In genomic region chr1:228109073-228109961, GRCh38 we compare ENCODE assay signal across 8 cellular contexts. TPM values are rescaled to one million over a fixed set of nuclear protein-coding genes. Genes with fewer than 3 reads are reported as not detected.
DNase-seq lines count a peak whose midpoint lies in the region; ATAC-seq and TF ChIP-seq lines count a peak whose summit lies in the region.

TSS of gene MRPL55 (minus strand) at chr1:228109299. CDS start at chr1:228108260, 1,039 bp downstream.

- POLR2A ChIA-PET in activated CD4-positive, alpha-beta memory T cell treated with anti-CD3 and anti-CD28 coated beads for 36 hours (lab: Charles Lee): interaction anchor here (1.1 to 1.4 kb wide), 4 partner anchors 27 to 355 kb away, joined by 3 to 4 read pairs (median 3); partner anchors contain the start of gene ARF1

- CTCF ChIA-PET in activated CD4-positive, alpha-beta memory T cell treated with anti-CD3 and anti-CD28 coated beads for 36 hours (lab: Charles Lee): interaction anchor here (0.6 to 1.4 kb wide), 4 partner anchors 22 to 110 kb away, joined by 3 to 11 read pairs (median 3); no protein-coding TSS in a partner anchor

- peak; percentile 95 for ATAC-seq in CD4-positive, CD25-positive, alpha-beta regulatory T cell (ENCODE audit: low read depth in 2 of 2)
- peak; percentile 91 for ATAC-seq in GM19452 (IDR thresholded peaks at IDR 0.05; ENCODE audit: unreplicated experiment)

- peak within 1 kb of the TSS; percentile 84 for H3K27ac ChIP-seq in CD4-positive, CD25-positive, alpha-beta regulatory T cell (ENCODE audit: insufficient read depth, low read length, poor library complexity, severe bottlenecking)
- H3K27ac ChIP-seq in dorsolateral prefrontal cortex: peak within 1 kb of the TSS; percentile 58 to 98 (median 88)

- H3K4me1 Mint-ChIP-seq in CD4-positive, CD25-positive, alpha-beta regulatory T cell: peaks cover 0 to 43% (median 13%) of the 10 kb centered on the region in 4 donors
- peaks cover 25% of the 10 kb centered on the region for H3K4me1 Mint-ChIP-seq in activated CD4-positive, alpha-beta memory T cell treated with anti-CD3 and anti-CD28 coated beads for 36 hours (ENCODE audit: low read depth)

- H3K36me3 Mint-ChIP-seq in CD4-positive, CD25-positive, alpha-beta regulatory T cell: peaks cover 8% of the 10 kb centered on the region
- H3K36me3 Mint-ChIP-seq in activated CD4-positive, alpha-beta memory T cell treated with anti-CD3 and anti-CD28 coated beads for 36 hours: peaks cover 10% of the 10 kb centered on the region

- no peak for TF ChIP-seq POLR2A in lower leg skin (IDR thresholded peaks at IDR 0.05)

- H3K9me3 Mint-ChIP-seq in CD4-positive, CD25-positive, alpha-beta regulatory T cell: peaks cover 0 to 1% (median 0%) of the 10 kb centered on the region in 7 donors
- H3K9me3 Mint-ChIP-seq in activated CD4-positive, alpha-beta memory T cell treated with anti-CD3 and anti-CD28 coated beads for 36 hours: no peaks in the 10 kb centered on the region

- 1 to 2% methylated on average over 32 to 44 of the region's 66 CpGs for WGBS in lower leg skin, 2 donors

- peak; percentile 97 to 98 (median 98) for DNase-seq in CD4-positive, CD25-positive, alpha-beta regulatory T cell
- peak; percentile 99 for DNase-seq in HK-2 (ENCODE audit: unreplicated experiment)
- DNase-seq in NCI-H82 treated with DMSO at 0.1 percent for 48 hours (lab: John Stamatoyannopoulos, UW; ENCODE audit: unreplicated experiment): peak; percentile 87
- DNase-seq in activated CD4-positive, alpha-beta memory T cell treated with anti-CD3 and anti-CD28 coated beads for 36 hours: peak; percentile 99
- DNase-seq in dorsolateral prefrontal cortex: peak; percentile 99 to 100 (median 100)
- DNase-seq in lower leg skin (ENCODE audit: low spot score in 2 of 2): peak; percentile 98 to 100
- DNase-seq in stimulated activated CD4-positive, alpha-beta T cell treated with anti-CD3 and anti-CD28 coated beads, Interleukin-4, amount 100 ng/mL, for 48 hours (ENCODE audit: low read depth in 2 of 2): peak; percentile 94 to 98

- intact Hi-C loops in activated CD4-positive, alpha-beta memory T cell treated with anti-CD3 and anti-CD28 coated beads for 36 hours (cut with micrococcal nuclease): loop anchor here (1.0 kb wide), 3 partner anchors 27 to 57 kb away; partner anchors contain the start of genes ARF1 and GUK1
- intact Hi-C loops in dorsolateral prefrontal cortex (cut with DNase I): loop anchor here (1.0 to 10.0 kb wide), 5 partner anchors 27 to 375 kb away; partner anchors contain the start of genes ARF1 (in 2 of the 2), GUK1 (in 1 of the 2), IBA57 (in 1 of the 2) and JMJD4 (in 1 of the 2)
- intact Hi-C loops in lower leg skin (cut with DNase I; ENCODE audit: low total_unique reads): no loop called here

- TF ChIP-seq CTCF in dorsolateral prefrontal cortex (IDR thresholded peaks at IDR 0.05 in 54 of 56, conservative IDR thresholded peaks at IDR 0.05 in 2 of 56; ENCODE audit: low read depth in 1 of 56, partially characterized antibody in 56 of 56) (peak in 45 of 56 donors; percentile 13 to 65 (median 34)), lower leg skin (IDR thresholded peaks at IDR 0.05) (no peak)

- no peaks in the 10 kb centered on the region for H3K27me3 ChIP-seq in CD4-positive, CD25-positive, alpha-beta regulatory T cell (ENCODE audit: control insufficient read depth, insufficient read depth, low read length)
- H3K27me3 ChIP-seq in dorsolateral prefrontal cortex: no peaks in the 10 kb centered on the region

- peaks cover 14% of the 10 kb centered on the region for H3K36me3 ChIP-seq in CD4-positive, CD25-positive, alpha-beta regulatory T cell (ENCODE audit: control insufficient read depth, insufficient read depth, low read length)

- H3K4me3 ChIP-seq in CD4-positive, CD25-positive, alpha-beta regulatory T cell (ENCODE audit: low read depth, low read length): peak within 1 kb of the TSS; percentile 79
- H3K4me3 ChIP-seq in dorsolateral prefrontal cortex (peak within 1 kb of the TSS; percentile 71 to 100 (median 98)), lower leg skin (ENCODE audit: low read depth, poor library complexity, severe bottlenecking) (peak within 1 kb of the TSS; percentile 98)

- no peaks in the 10 kb centered on the region for H3K9me3 ChIP-seq in CD4-positive, CD25-positive, alpha-beta regulatory T cell (ENCODE audit: control insufficient read depth in 2 of 2, low read length in 2 of 2)

- peaks cover 20% of the 10 kb centered on the region for H3K4me1 ChIP-seq in CD4-positive, CD25-positive, alpha-beta regulatory T cell (ENCODE audit: control insufficient read depth, insufficient read depth, low read length, poor library complexity, severe bottlenecking)

- peak within 1 kb of the TSS; percentile 92 to 97 (median 93) for H3K27ac Mint-ChIP-seq in CD4-positive, CD25-positive, alpha-beta regulatory T cell
- H3K27ac Mint-ChIP-seq in activated CD4-positive, alpha-beta memory T cell treated with anti-CD3 and anti-CD28 coated beads for 36 hours: peak within 1 kb of the TSS; percentile 84

- H3K4me3 Mint-ChIP-seq in CD4-positive, CD25-positive, alpha-beta regulatory T cell: peak within 1 kb of the TSS; percentile 92 to 94 (median 92)
- peak within 1 kb of the TSS; percentile 89 for H3K4me3 Mint-ChIP-seq in activated CD4-positive, alpha-beta memory T cell treated with anti-CD3 and anti-CD28 coated beads for 36 hours

- no peaks in the 10 kb centered on the region for H3K27me3 Mint-ChIP-seq in CD4-positive, CD25-positive, alpha-beta regulatory T cell
- no peaks in the 10 kb centered on the region for H3K27me3 Mint-ChIP-seq in activated CD4-positive, alpha-beta memory T cell treated with anti-CD3 and anti-CD28 coated beads for 36 hours

RNA-seq across cellular contexts. Expression of gene MRPL55, which starts in this region (rescaled TPM):
- total RNA-seq in CD4-positive, CD25-positive, alpha-beta regulatory T cell: 62.5 TPM
- polyA plus RNA-seq in CD4-positive, CD25-positive, alpha-beta regulatory T cell: 100 to 1,000 TPM; 126 to 163 (median 143) TPM
- total RNA-seq in activated CD4-positive, alpha-beta memory T cell treated with anti-CD3 and anti-CD28 coated beads for 36 hours: 10 to 100 TPM; 51.1 to 52.7 TPM
- total RNA-seq in dorsolateral prefrontal cortex: 10 to 100 TPM; 31.4 to 79.7 (median 54.4) TPM
- 100 to 1,000 TPM in 1 of 4 donors, 10 to 100 TPM in 3; 59.1 to 100 (median 82.2) TPM for total RNA-seq in lower leg skin

Comparison
In these comparisons a context has a peak if more than half of its experiments do, and no peak if none do; other contexts are left out.
1. Peak in every context shown above with its lines: DNase-seq, ATAC-seq, H3K4me3 ChIP-seq and H3K27ac ChIP-seq.
2. CTCF ChIP-seq: peak in dorsolateral prefrontal cortex (45 of 56); none in lower leg skin (0 of 3).